Comparison of ENCODE assay signal across 8 cellular contexts in genomic region chr3:101724329-101725191, GRCh38. TPM values are rescaled to one million over a fixed set of nuclear protein-coding genes. Genes with fewer than 3 reads are reported as not detected.
DNase-seq lines count a peak whose midpoint lies in the region; TF ChIP-seq lines count a peak whose summit lies in the region.

A gene with protein sequence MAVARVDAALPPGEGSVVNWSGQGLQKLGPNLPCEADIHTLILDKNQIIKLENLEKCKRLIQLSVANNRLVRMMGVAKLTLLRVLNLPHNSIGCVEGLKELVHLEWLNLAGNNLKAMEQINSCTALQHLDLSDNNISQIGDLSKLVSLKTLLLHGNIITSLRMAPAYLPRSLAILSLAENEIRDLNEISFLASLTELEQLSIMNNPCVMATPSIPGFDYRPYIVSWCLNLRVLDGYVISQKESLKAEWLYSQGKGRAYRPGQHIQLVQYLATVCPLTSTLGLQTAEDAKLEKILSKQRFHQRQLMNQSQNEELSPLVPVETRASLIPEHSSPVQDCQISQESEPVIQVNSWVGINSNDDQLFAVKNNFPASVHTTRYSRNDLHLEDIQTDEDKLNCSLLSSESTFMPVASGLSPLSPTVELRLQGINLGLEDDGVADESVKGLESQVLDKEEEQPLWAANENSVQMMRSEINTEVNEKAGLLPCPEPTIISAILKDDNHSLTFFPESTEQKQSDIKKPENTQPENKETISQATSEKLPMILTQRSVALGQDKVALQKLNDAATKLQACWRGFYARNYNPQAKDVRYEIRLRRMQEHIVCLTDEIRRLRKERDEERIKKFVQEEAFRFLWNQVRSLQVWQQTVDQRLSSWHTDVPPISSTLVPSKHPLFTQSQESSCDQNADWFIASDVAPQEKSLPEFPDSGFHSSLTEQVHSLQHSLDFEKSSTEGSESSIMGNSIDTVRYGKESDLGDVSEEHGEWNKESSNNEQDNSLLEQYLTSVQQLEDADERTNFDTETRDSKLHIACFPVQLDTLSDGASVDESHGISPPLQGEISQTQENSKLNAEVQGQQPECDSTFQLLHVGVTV (plus strand): TSS chr3:101724614. CDS start chr3:101724677, 63 bp downstream.

- 0% methylated on average over 23 of the region's 49 CpGs for WGBS in suprapubic skin

- in situ Hi-C loops in SK-MEL-5 (cut with HindIII; ENCODE audit: low pct_unique_long_range_greater_than_20kb, low sequenced_read_pairs) = no loop called here

- H3K4me3 ChIP-seq in suprapubic skin = peak within 1 kb of the TSS; percentile 84

- TF ChIP-seq CTCF in suprapubic skin (IDR thresholded peaks at IDR 0.05) = no peak

- H3K27me3 ChIP-seq in suprapubic skin = no peaks in the 10 kb centered on the region

- POLR2A ChIA-PET in HEK293T (lab: Yijun Ruan, JAX) = interaction anchor here (0.7 to 1.9 kb wide), 19 partner anchors 9 to 804 kb away, joined by 3 to 15 read pairs (median 4); partner anchors contain the start of genes NXPE3 and RPL24

- peak within 1 kb of the TSS; percentile 68 for H3K27ac ChIP-seq in suprapubic skin

- no peaks in the 10 kb centered on the region for H3K9me3 ChIP-seq in suprapubic skin

- CTCF ChIA-PET in HEK293T (lab: Yijun Ruan, JAX) = interaction anchor here (0.9 kb wide), 1 partner anchor 78 kb away, joined by 3 read pairs; no protein-coding TSS in a partner anchor

- peaks cover 20% of the 10 kb centered on the region for H3K4me1 ChIP-seq in suprapubic skin

- no peak for TF ChIP-seq POLR2A in suprapubic skin (IDR thresholded peaks at IDR 0.05)

- H3K36me3 ChIP-seq in suprapubic skin = peaks cover 11% of the 10 kb centered on the region

- TF ChIP-seq EP300 in suprapubic skin (IDR thresholded peaks at IDR 0.05) = no peak

- DNase-seq in GF-D8 (lab: John Stamatoyannopoulos, UW) (peak; percentile 84), HEK293T (ENCODE audit: extremely low spot score) (peak; percentile 85), MV-4-11 (lab: John Stamatoyannopoulos, UW) (peak; percentile 92), SK-MEL-5 (ENCODE audit: low read depth, low spot score) (peak; percentile 96), germinal center (ENCODE audit: low spot score) (peak; percentile 80), non-pigmented ciliary epithelial cell (ENCODE audit: low read depth) (peak; percentile 89), suprapubic skin (ENCODE audit: low spot score in 2 of 2) (peak; percentile 93 to 94)
- peak; percentile 89 for DNase-seq in activated naive CD4-positive, alpha-beta T cell treated with Interleukin-2 at 50 U/mL for 16 hours

TF ChIP-seq in HEK293T, 16 proteins besides CTCF, POLR2A, EP300 and RAD21:
- TF ChIP-seq ZNF384 (IDR thresholded peaks at IDR 0.05) (no peak), SUZ12 (IDR thresholded peaks at IDR 0.05) (peak; percentile 84), BHLHE40 (IDR thresholded peaks at IDR 0.05; ENCODE audit: borderline replicate concordance) (no peak), ELF4 (IDR thresholded peaks at IDR 0.05) (peak; percentile 7), L3MBTL2 (conservative IDR thresholded peaks at IDR 0.05) (peak; percentile 65), PKNOX1 (IDR thresholded peaks at IDR 0.05) (peak; percentile 51; the same call in 1 of the 2 replicates)

RNA-seq across cellular contexts. Expression of the gene that starts here (rescaled TPM):
- total RNA-seq in SK-MEL-5 (2014; rRNA removed; shearing (Covaris generic)) = 17.9 TPM in 2 replicates
- polyA plus RNA-seq in SK-MEL-5 (2015; cell fraction: cytosol; rRNA removed) = 7.3 and 9.3 TPM in 2 replicates
- 18.7 and 21.9 TPM in 2 replicates for polyA plus RNA-seq in SK-MEL-5 (2015; cell fraction: nucleus; rRNA removed)
- total RNA-seq in suprapubic skin = 1 to 10 TPM; 8.5 to 9.2 (median 8.9) TPM

Comparison
In these comparisons a context has a peak if more than half of its experiments do, and no peak if none do; other contexts are left out.
1. Peak in every context shown above with its lines: DNase-seq, H3K4me3 ChIP-seq and H3K27ac ChIP-seq.